ENCODE assay signal across 1 cellular context in genomic region chr6:43274127-43274915, GRCh38.
TF ChIP-seq lines count a peak whose summit lies in the region.

No MANE protein-coding gene starts in this region.

TF ChIP-seq in HepG2, 621 proteins besides CTCF, POLR2A, EP300 and RAD21 (continued from another document):
- TF ChIP-seq, protein P1, sequence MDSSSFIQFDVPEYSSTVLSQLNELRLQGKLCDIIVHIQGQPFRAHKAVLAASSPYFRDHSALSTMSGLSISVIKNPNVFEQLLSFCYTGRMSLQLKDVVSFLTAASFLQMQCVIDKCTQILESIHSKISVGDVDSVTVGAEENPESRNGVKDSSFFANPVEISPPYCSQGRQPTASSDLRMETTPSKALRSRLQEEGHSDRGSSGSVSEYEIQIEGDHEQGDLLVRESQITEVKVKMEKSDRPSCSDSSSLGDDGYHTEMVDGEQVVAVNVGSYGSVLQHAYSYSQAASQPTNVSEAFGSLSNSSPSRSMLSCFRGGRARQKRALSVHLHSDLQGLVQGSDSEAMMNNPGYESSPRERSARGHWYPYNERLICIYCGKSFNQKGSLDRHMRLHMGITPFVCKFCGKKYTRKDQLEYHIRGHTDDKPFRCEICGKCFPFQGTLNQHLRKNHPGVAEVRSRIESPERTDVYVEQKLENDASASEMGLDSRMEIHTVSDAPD (CRISPR knock-in tag; IDR thresholded peaks at IDR 0.05): no peak
- no peak for TF ChIP-seq SRSF4 (IDR thresholded peaks at IDR 0.05; ENCODE audit: low read depth, low read length, poor library complexity, severe bottlenecking)
- TF ChIP-seq SMARCE1 (IDR thresholded peaks at IDR 0.05; ENCODE audit: borderline replicate concordance): no peak
- TF ChIP-seq ZBTB42 (CRISPR knock-in tag; IDR thresholded peaks at IDR 0.05): 0 out of 2 replicates have a peak, but pooled peaks have one; percentile 4
- no peak for TF ChIP-seq SUZ12 (IDR thresholded peaks at IDR 0.05; ENCODE audit: low read depth, low read length)
- TF ChIP-seq ASH2L (IDR thresholded peaks at IDR 0.05; ENCODE audit: insufficient read length, low read depth, low read length): no peak
- TF ChIP-seq THYN1 (CRISPR knock-in tag; IDR thresholded peaks at IDR 0.05; ENCODE audit: borderline replicate concordance, low read depth): no peak
- no peak for TF ChIP-seq ZSCAN31 (CRISPR knock-in tag; IDR thresholded peaks at IDR 0.05; ENCODE audit: low read depth)
- TF ChIP-seq PHF5A (CRISPR knock-in tag; IDR thresholded peaks at IDR 0.05; ENCODE audit: low read depth, unreplicated experiment): no peak
- TF ChIP-seq NFE2L1 (CRISPR knock-in tag; IDR thresholded peaks at IDR 0.05; ENCODE audit: borderline replicate concordance): no peak
- peak; percentile 52; the same call in 1 of the 2 replicates for TF ChIP-seq SETDB1 (CRISPR knock-in tag; IDR thresholded peaks at IDR 0.05; ENCODE audit: borderline replicate concordance)
- TF ChIP-seq FOXM1 (CRISPR knock-in tag; IDR thresholded peaks at IDR 0.05): no peak
- no peak for TF ChIP-seq DNMT3B (CRISPR knock-in tag; conservative IDR thresholded peaks at IDR 0.05)
- TF ChIP-seq SP5 (CRISPR knock-in tag; IDR thresholded peaks at IDR 0.05; ENCODE audit: borderline replicate concordance, low read depth): no peak
- no peak for TF ChIP-seq ZNF276 (CRISPR knock-in tag; IDR thresholded peaks at IDR 0.05; ENCODE audit: low read depth)
- TF ChIP-seq RXRB (CRISPR knock-in tag; IDR thresholded peaks at IDR 0.05; ENCODE audit: borderline replicate concordance): 0 out of 2 replicates have a peak, but pooled peaks have one; percentile 5
- TF ChIP-seq ZNF263 (CRISPR knock-in tag; IDR thresholded peaks at IDR 0.05): no peak
- TF ChIP-seq ZNF362 (CRISPR knock-in tag; IDR thresholded peaks at IDR 0.05; ENCODE audit: borderline replicate concordance): no peak
- 0 out of 2 replicates have a peak, but pooled peaks have one; percentile 5 for TF ChIP-seq RARG (CRISPR knock-in tag; IDR thresholded peaks at IDR 0.05; ENCODE audit: low read depth)
- no peak for TF ChIP-seq MED1 (CRISPR knock-in tag; IDR thresholded peaks at IDR 0.05)
- TF ChIP-seq MNT (IDR thresholded peaks at IDR 0.05): no peak
- no peak for TF ChIP-seq SIN3B (IDR thresholded peaks at IDR 0.05; ENCODE audit: low read length)
- no peak for TF ChIP-seq ZNF607 (CRISPR knock-in tag; IDR thresholded peaks at IDR 0.05; ENCODE audit: borderline replicate concordance)
- TF ChIP-seq KLF13 (CRISPR knock-in tag; IDR thresholded peaks at IDR 0.05): no peak
- TF ChIP-seq, protein P2, sequence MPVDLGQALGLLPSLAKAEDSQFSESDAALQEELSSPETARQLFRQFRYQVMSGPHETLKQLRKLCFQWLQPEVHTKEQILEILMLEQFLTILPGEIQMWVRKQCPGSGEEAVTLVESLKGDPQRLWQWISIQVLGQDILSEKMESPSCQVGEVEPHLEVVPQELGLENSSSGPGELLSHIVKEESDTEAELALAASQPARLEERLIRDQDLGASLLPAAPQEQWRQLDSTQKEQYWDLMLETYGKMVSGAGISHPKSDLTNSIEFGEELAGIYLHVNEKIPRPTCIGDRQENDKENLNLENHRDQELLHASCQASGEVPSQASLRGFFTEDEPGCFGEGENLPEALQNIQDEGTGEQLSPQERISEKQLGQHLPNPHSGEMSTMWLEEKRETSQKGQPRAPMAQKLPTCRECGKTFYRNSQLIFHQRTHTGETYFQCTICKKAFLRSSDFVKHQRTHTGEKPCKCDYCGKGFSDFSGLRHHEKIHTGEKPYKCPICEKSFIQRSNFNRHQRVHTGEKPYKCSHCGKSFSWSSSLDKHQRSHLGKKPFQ (CRISPR knock-in tag; IDR thresholded peaks at IDR 0.05; ENCODE audit: insufficient replicate concordance): no peak
- TF ChIP-seq HOXA9 (CRISPR knock-in tag; IDR thresholded peaks at IDR 0.05; ENCODE audit: borderline replicate concordance): no peak
- TF ChIP-seq, protein P3, sequence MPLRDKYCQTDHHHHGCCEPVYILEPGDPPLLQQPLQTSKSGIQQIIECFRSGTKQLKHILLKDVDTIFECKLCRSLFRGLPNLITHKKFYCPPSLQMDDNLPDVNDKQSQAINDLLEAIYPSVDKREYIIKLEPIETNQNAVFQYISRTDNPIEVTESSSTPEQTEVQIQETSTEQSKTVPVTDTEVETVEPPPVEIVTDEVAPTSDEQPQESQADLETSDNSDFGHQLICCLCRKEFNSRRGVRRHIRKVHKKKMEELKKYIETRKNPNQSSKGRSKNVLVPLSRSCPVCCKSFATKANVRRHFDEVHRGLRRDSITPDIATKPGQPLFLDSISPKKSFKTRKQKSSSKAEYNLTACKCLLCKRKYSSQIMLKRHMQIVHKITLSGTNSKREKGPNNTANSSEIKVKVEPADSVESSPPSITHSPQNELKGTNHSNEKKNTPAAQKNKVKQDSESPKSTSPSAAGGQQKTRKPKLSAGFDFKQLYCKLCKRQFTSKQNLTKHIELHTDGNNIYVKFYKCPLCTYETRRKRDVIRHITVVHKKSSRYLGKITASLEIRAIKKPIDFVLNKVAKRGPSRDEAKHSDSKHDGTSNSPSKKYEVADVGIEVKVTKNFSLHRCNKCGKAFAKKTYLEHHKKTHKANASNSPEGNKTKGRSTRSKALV (CRISPR knock-in tag; IDR thresholded peaks at IDR 0.05): no peak
- TF ChIP-seq PHF20 (CRISPR knock-in tag; IDR thresholded peaks at IDR 0.05): no peak
- TF ChIP-seq ZNF564 (CRISPR knock-in tag; IDR thresholded peaks at IDR 0.05): no peak
- TF ChIP-seq, protein P4, sequence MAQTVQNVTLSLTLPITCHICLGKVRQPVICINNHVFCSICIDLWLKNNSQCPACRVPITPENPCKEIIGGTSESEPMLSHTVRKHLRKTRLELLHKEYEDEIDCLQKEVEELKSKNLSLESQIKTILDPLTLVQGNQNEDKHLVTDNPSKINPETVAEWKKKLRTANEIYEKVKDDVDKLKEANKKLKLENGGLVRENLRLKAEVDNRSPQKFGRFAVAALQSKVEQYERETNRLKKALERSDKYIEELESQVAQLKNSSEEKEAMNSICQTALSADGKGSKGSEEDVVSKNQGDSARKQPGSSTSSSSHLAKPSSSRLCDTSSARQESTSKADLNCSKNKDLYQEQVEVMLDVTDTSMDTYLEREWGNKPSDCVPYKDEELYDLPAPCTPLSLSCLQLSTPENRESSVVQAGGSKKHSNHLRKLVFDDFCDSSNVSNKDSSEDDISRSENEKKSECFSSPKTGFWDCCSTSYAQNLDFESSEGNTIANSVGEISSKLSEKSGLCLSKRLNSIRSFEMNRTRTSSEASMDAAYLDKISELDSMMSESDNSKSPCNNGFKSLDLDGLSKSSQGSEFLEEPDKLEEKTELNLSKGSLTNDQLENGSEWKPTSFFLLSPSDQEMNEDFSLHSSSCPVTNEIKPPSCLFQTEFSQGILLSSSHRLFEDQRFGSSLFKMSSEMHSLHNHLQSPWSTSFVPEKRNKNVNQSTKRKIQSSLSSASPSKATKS (CRISPR knock-in tag; IDR thresholded peaks at IDR 0.05): no peak
- TF ChIP-seq, protein P5, sequence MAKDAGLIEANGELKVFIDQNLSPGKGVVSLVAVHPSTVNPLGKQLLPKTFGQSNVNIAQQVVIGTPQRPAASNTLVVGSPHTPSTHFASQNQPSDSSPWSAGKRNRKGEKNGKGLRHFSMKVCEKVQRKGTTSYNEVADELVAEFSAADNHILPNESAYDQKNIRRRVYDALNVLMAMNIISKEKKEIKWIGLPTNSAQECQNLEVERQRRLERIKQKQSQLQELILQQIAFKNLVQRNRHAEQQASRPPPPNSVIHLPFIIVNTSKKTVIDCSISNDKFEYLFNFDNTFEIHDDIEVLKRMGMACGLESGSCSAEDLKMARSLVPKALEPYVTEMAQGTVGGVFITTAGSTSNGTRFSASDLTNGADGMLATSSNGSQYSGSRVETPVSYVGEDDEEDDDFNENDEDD (CRISPR knock-in tag; IDR thresholded peaks at IDR 0.05; ENCODE audit: borderline replicate concordance): no peak
